ENCODE assay signal across 1 cellular context in the genomic region with DNA sequence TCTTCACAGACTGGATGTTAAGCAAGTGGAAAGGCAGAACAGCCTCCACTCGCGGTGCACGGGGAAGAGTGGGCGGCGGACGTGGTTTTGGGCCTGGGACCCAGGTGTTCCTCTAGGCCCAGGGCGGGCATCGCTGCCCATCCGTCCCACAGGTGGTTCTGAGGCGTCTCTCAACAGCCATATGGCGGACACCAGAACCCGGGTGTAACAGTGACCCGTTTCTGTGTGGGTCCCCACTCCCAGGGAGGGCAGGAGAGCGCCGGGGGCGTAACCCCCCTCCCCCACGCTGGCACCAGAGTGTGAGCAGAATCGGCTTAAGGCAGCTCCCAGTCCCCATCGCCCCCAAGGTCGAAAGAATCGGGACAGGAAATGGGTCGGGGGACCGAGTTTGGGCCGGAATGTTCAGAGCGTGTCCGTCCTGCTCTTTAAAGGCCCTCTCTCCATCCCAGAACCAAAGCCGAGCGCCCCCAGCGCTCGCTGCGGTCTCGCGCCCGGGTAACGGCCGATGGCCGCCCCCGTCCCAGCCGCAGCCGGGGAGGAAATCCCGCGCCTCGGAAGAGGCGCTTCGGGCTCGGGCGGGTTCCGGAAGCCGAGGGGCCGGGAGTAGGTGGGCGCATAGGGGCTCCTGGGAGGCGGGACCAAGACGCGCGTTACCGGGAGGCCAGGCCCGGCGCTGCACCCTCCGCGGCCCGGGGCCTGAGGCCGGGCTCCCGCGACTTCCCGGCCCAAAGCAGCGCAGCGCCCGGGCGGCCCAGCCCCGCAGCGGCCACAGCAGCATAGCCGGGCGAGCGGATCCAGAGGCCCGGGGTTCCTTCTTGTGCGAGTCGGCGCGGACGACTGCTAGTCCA.
TF ChIP-seq lines count a peak whose summit lies in the region.

A gene (minus strand): TSS at position 839 of the 848 bp plus-strand sequence. CDS start 61 bp downstream, at position 778.

TF ChIP-seq in HEK293, 187 proteins besides CTCF, POLR2A, EP300 and RAD21 (continued from another document and continues in another):
- TF ChIP-seq, protein P1, sequence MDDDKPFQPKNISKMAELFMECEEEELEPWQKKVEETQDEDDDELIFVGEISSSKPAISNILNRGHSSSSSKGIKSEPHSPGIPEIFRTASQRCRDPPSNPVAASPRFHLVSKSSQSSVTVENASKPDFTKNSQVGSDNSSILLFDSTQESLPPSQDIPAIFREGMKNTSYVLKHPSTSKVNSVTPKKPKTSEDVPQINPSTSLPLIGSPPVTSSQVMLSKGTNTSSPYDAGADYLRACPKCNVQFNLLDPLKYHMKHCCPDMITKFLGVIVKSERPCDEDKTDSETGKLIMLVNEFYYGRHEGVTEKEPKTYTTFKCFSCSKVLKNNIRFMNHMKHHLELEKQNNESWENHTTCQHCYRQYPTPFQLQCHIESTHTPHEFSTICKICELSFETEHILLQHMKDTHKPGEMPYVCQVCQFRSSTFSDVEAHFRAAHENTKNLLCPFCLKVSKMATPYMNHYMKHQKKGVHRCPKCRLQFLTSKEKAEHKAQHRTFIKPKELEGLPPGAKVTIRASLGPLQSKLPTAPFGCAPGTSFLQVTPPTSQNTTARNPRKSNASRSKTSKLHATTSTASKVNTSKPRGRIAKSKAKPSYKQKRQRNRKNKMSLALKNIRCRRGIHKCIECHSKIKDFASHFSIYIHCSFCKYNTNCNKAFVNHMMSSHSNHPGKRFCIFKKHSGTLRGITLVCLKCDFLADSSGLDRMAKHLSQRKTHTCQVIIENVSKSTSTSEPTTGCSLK (tag by site-specific recombination; IDR thresholded peaks at IDR 0.05), result no peak
- TF ChIP-seq, protein P2, sequence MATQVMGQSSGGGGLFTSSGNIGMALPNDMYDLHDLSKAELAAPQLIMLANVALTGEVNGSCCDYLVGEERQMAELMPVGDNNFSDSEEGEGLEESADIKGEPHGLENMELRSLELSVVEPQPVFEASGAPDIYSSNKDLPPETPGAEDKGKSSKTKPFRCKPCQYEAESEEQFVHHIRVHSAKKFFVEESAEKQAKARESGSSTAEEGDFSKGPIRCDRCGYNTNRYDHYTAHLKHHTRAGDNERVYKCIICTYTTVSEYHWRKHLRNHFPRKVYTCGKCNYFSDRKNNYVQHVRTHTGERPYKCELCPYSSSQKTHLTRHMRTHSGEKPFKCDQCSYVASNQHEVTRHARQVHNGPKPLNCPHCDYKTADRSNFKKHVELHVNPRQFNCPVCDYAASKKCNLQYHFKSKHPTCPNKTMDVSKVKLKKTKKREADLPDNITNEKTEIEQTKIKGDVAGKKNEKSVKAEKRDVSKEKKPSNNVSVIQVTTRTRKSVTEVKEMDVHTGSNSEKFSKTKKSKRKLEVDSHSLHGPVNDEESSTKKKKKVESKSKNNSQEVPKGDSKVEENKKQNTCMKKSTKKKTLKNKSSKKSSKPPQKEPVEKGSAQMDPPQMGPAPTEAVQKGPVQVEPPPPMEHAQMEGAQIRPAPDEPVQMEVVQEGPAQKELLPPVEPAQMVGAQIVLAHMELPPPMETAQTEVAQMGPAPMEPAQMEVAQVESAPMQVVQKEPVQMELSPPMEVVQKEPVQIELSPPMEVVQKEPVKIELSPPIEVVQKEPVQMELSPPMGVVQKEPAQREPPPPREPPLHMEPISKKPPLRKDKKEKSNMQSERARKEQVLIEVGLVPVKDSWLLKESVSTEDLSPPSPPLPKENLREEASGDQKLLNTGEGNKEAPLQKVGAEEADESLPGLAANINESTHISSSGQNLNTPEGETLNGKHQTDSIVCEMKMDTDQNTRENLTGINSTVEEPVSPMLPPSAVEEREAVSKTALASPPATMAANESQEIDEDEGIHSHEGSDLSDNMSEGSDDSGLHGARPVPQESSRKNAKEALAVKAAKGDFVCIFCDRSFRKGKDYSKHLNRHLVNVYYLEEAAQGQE (tag by site-specific recombination; IDR thresholded peaks at IDR 0.05), result 0 out of 2 replicates have a peak, but pooled peaks have one; percentile 24
- no peak for TF ChIP-seq ZNF529 (tag by site-specific recombination; IDR thresholded peaks at IDR 0.05; ENCODE audit: insufficient replicate concordance)
- TF ChIP-seq ZNF10 (tag by site-specific recombination; IDR thresholded peaks at IDR 0.05), result no peak
- no peak for TF ChIP-seq ZNF23 (tag by site-specific recombination; IDR thresholded peaks at IDR 0.05; ENCODE audit: borderline replicate concordance)
- TF ChIP-seq ZNF600 (tag by site-specific recombination; IDR thresholded peaks at IDR 0.05), result 0 out of 2 replicates have a peak, but pooled peaks have one; percentile 8
- TF ChIP-seq, protein P3, sequence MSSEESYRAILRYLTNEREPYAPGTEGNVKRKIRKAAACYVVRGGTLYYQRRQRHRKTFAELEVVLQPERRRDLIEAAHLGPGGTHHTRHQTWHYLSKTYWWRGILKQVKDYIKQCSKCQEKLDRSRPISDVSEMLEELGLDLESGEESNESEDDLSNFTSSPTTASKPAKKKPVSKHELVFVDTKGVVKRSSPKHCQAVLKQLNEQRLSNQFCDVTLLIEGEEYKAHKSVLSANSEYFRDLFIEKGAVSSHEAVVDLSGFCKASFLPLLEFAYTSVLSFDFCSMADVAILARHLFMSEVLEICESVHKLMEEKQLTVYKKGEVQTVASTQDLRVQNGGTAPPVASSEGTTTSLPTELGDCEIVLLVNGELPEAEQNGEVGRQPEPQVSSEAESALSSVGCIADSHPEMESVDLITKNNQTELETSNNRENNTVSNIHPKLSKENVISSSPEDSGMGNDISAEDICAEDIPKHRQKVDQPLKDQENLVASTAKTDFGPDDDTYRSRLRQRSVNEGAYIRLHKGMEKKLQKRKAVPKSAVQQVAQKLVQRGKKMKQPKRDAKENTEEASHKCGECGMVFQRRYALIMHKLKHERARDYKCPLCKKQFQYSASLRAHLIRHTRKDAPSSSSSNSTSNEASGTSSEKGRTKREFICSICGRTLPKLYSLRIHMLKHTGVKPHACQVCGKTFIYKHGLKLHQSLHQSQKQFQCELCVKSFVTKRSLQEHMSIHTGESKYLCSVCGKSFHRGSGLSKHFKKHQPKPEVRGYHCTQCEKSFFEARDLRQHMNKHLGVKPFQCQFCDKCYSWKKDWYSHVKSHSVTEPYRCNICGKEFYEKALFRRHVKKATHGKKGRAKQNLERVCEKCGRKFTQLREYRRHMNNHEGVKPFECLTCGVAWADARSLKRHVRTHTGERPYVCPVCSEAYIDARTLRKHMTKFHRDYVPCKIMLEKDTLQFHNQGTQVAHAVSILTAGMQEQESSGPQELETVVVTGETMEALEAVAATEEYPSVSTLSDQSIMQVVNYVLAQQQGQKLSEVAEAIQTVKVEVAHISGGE (tag by site-specific recombination; conservative IDR thresholded peaks at IDR 0.05; ENCODE audit: low read depth), result peak; percentile 96
- peak; percentile 94 for TF ChIP-seq ZNF660 (tag by site-specific recombination; IDR thresholded peaks at IDR 0.05)
- no peak for TF ChIP-seq ZIC2 (tag by site-specific recombination; IDR thresholded peaks at IDR 0.05)
- TF ChIP-seq ZNF701 (tag by site-specific recombination; IDR thresholded peaks at IDR 0.05), result no peak
- TF ChIP-seq SETDB1 (IDR thresholded peaks at IDR 0.05; ENCODE audit: insufficient read length, low read length), result no peak
- TF ChIP-seq, protein P4, sequence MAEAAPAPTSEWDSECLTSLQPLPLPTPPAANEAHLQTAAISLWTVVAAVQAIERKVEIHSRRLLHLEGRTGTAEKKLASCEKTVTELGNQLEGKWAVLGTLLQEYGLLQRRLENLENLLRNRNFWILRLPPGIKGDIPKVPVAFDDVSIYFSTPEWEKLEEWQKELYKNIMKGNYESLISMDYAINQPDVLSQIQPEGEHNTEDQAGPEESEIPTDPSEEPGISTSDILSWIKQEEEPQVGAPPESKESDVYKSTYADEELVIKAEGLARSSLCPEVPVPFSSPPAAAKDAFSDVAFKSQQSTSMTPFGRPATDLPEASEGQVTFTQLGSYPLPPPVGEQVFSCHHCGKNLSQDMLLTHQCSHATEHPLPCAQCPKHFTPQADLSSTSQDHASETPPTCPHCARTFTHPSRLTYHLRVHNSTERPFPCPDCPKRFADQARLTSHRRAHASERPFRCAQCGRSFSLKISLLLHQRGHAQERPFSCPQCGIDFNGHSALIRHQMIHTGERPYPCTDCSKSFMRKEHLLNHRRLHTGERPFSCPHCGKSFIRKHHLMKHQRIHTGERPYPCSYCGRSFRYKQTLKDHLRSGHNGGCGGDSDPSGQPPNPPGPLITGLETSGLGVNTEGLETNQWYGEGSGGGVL (tag by site-specific recombination; IDR thresholded peaks at IDR 0.05), result peak; percentile 32; the same call in 1 of the 2 replicates
- TF ChIP-seq ZNF76 (tag by site-specific recombination; IDR thresholded peaks at IDR 0.05; ENCODE audit: borderline replicate concordance, low read depth), result 0 out of 2 replicates have a peak, but pooled peaks have one; percentile 32
- TF ChIP-seq SCRT1 (tag by site-specific recombination; IDR thresholded peaks at IDR 0.05; ENCODE audit: borderline replicate concordance), result 0 out of 2 replicates have a peak, but pooled peaks have one; percentile 56
- TF ChIP-seq, protein P5, sequence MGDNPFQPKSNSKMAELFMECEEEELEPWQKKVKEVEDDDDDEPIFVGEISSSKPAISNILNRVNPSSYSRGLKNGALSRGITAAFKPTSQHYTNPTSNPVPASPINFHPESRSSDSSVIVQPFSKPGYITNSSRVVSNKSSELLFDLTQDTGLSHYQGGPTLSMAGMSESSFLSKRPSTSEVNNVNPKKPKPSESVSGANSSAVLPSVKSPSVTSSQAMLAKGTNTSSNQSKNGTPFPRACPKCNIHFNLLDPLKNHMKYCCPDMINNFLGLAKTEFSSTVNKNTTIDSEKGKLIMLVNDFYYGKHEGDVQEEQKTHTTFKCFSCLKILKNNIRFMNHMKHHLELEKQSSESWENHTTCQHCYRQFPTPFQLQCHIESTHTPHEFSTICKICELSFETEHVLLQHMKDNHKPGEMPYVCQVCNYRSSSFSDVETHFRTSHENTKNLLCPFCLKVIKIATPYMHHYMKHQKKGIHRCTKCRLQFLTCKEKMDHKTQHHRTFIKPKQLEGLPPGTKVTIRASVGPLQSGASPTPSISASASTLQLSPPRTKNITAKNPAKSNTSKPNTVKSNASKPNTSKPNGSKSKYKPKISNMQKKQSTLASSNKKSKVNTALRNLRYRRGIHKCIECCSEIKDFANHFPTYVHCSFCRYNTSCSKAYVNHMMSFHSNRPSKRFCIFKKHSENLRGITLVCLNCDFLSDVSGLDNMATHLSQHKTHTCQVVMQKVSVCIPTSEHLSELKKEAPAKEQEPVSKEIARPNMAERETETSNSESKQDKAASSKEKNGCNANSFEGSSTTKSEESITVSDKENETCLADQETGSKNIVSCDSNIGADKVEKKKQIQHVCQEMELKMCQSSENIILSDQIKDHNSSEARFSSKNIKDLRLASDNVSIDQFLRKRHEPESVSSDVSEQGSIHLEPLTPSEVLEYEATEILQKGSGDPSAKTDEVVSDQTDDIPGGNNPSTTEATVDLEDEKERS (tag by site-specific recombination; IDR thresholded peaks at IDR 0.05), result no peak
- TF ChIP-seq, protein P6, sequence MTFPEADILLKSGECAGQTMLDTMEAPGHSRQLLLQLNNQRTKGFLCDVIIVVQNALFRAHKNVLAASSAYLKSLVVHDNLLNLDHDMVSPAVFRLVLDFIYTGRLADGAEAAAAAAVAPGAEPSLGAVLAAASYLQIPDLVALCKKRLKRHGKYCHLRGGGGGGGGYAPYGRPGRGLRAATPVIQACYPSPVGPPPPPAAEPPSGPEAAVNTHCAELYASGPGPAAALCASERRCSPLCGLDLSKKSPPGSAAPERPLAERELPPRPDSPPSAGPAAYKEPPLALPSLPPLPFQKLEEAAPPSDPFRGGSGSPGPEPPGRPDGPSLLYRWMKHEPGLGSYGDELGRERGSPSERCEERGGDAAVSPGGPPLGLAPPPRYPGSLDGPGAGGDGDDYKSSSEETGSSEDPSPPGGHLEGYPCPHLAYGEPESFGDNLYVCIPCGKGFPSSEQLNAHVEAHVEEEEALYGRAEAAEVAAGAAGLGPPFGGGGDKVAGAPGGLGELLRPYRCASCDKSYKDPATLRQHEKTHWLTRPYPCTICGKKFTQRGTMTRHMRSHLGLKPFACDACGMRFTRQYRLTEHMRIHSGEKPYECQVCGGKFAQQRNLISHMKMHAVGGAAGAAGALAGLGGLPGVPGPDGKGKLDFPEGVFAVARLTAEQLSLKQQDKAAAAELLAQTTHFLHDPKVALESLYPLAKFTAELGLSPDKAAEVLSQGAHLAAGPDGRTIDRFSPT (tag by site-specific recombination; IDR thresholded peaks at IDR 0.05), result peak; percentile 45; the same call in 1 of the 2 replicates
- no peak for TF ChIP-seq HOXC10 (CRISPR knock-in tag; IDR thresholded peaks at IDR 0.05)
- TF ChIP-seq ZNF514 (tag by site-specific recombination; IDR thresholded peaks at IDR 0.05), result no peak
- no peak for TF ChIP-seq PRDM1 (tag by site-specific recombination; IDR thresholded peaks at IDR 0.05)
- TF ChIP-seq, protein P7, sequence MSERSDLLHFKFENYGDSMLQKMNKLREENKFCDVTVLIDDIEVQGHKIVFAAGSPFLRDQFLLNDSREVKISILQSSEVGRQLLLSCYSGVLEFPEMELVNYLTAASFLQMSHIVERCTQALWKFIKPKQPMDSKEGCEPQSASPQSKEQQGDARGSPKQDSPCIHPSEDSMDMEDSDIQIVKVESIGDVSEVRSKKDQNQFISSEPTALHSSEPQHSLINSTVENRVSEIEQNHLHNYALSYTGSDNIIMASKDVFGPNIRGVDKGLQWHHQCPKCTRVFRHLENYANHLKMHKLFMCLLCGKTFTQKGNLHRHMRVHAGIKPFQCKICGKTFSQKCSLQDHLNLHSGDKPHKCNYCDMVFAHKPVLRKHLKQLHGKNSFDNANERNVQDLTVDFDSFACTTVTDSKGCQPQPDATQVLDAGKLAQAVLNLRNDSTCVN (tag by site-specific recombination; optimal IDR thresholded peaks at IDR 0.05), result peak; percentile 85
- no peak for TF ChIP-seq ZNF670 (tag by site-specific recombination; IDR thresholded peaks at IDR 0.05; ENCODE audit: low read depth)
